Comparison of ENCODE assay signal across 10 cellular contexts in the genomic region with DNA sequence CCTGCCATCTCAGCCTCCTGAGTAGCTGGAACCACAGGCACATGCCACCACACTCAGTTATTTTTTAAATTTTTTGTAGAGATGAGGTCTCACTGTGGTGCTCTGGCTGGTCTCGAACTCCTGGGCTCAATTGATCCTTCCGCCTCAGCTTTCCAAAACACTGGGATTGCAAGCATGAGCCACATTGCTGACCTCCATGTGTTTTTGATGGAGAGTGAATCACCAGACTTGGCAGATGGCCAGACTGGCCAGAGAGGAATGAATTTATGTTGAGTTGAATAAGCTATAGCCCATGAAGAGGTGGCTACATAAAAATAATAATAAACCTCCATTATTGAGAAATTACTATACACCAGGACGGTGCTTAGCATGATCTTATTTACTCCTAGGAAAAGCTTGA.
DNase-seq lines count a peak whose midpoint lies in the region; ATAC-seq and TF ChIP-seq lines count a peak whose summit lies in the region.
"Had no signal": no experiment of that assay in that cellular context is flagged by ENCODE, and none has a peak within 500 bp of the region (broad histone marks: within the 10 kb centered on the region; RNA-seq: fewer than 3 reads in every experiment).

No MANE protein-coding gene starts in this region.

- no peaks in the 10 kb centered on the region for H3K79me1 ChIP-seq in mesendoderm (ENCODE audit: low read length)

- DNase-seq in EH (ENCODE audit: low read depth) (peak; percentile 88), M059J (ENCODE audit: low read depth) (peak; percentile 78), cardiac fibroblast (ENCODE audit: low read depth in 2 of 2) (peak; percentile 90 to 95), mesendoderm (peak; percentile 40), NCI-H1105 (lab: John Stamatoyannopoulos, UW) (no peak), testis (no peak)
- DNase-seq in activated T-cell treated with anti-CD3 and anti-CD28 coated beads, Interleukin-2, amount 50 U/mL, for 4 hours: no peak
- DNase-seq: caudate nucleus had no signal

- intact Hi-C loops in testis (cut with DNase I; ENCODE audit: low total_unique reads): no loop called here

- H3K56ac ChIP-seq in mesendoderm (ENCODE audit: low read length): peak overlapping the region; percentile 58

- no peak overlapping the region for H4K8ac ChIP-seq in mesendoderm (ENCODE audit: low read depth, low read length)

- no peaks in the 10 kb centered on the region for H3K4me1 Mint-ChIP-seq in activated T-cell treated with anti-CD3 and anti-CD28 coated beads, Interleukin-2, amount 50 U/mL, for 4 hours (ENCODE audit: low read depth)

- peak overlapping the region; percentile 63 for H3K4ac ChIP-seq in mesendoderm (ENCODE audit: low read depth, low read length)

- peaks cover 9% of the 10 kb centered on the region for H3K27me3 Mint-ChIP-seq in activated T-cell treated with anti-CD3 and anti-CD28 coated beads, Interleukin-2, amount 50 U/mL, for 4 hours (ENCODE audit: low read depth)

- H3K27me3 ChIP-seq in mesendoderm (ENCODE audit: insufficient read depth, low read length, poor library complexity) (no peaks in the 10 kb centered on the region), testis (no peaks in the 10 kb centered on the region)

- peak overlapping the region; percentile 83 for H3K18ac ChIP-seq in mesendoderm (ENCODE audit: low read length)

- H3K23ac ChIP-seq in mesendoderm (ENCODE audit: low read length): no peak overlapping the region

- no peaks in the 10 kb centered on the region for H3K9me3 Mint-ChIP-seq in activated T-cell treated with anti-CD3 and anti-CD28 coated beads, Interleukin-2, amount 50 U/mL, for 4 hours

- H3K4me3 ChIP-seq in cardiac fibroblast (replicated peaks in 1 of 2; ENCODE audit: low read depth in 2 of 2, low read length in 2 of 2) (no peak overlapping the region), mesendoderm (ENCODE audit: low read length) (no peak overlapping the region), testis (no peak overlapping the region)

- no peaks in the 10 kb centered on the region for H3K9me3 ChIP-seq in testis

- TF ChIP-seq POLR2A in testis (IDR thresholded peaks at IDR 0.05): no peak

- H4K5ac ChIP-seq in mesendoderm (ENCODE audit: low read length): no peak overlapping the region

- peak overlapping the region; percentile 1 for H2BK5ac ChIP-seq in mesendoderm (ENCODE audit: low read length)

- no peaks in the 10 kb centered on the region for H3K36me3 Mint-ChIP-seq in activated T-cell treated with anti-CD3 and anti-CD28 coated beads, Interleukin-2, amount 50 U/mL, for 4 hours (ENCODE audit: insufficient read depth)

- no peak overlapping the region for H2AK5ac ChIP-seq in mesendoderm (ENCODE audit: low read length)

- H3K36me3 ChIP-seq in mesendoderm (ENCODE audit: control insufficient read depth, insufficient read depth, low read length): no peaks in the 10 kb centered on the region
- no peaks in the 10 kb centered on the region for H3K36me3 ChIP-seq in testis (ENCODE audit: low read depth, missing control alignments)

- no CpG with 5 or more reads among the region's 3 CpGs for WGBS in mesendoderm (ENCODE audit: extremely low coverage, insufficient coverage, low lambda C conversion rate)
- WGBS in testis, 2 donors: 90 to 94% methylated on average over 3 of the region's 3 CpGs

- no peak overlapping the region for H3K4me3 Mint-ChIP-seq in activated T-cell treated with anti-CD3 and anti-CD28 coated beads, Interleukin-2, amount 50 U/mL, for 4 hours

- no peak overlapping the region for H2BK15ac ChIP-seq in mesendoderm (replicated peaks; ENCODE audit: low read depth)

- peak overlapping the region; percentile 29 for H3K27ac ChIP-seq in mesendoderm (ENCODE audit: low read depth, low read length)
- H3K27ac ChIP-seq in testis: no peak overlapping the region

- H3K9ac ChIP-seq in mesendoderm (ENCODE audit: low read length): no peak overlapping the region

- H2BK120ac ChIP-seq in mesendoderm (ENCODE audit: low read depth, low read length): peak overlapping the region; percentile 49

- H3K4me1 ChIP-seq in mesendoderm (ENCODE audit: control insufficient read depth, low read depth, low read length) (peaks cover 2% of the 10 kb centered on the region), testis (peaks cover 11% of the 10 kb centered on the region)

- no peak overlapping the region for H3K4me2 ChIP-seq in mesendoderm (ENCODE audit: low read length)

- ATAC-seq in GM18868 (IDR thresholded peaks at IDR 0.05; ENCODE audit: unreplicated experiment): no peak
- ATAC-seq in activated T-cell treated with anti-CD3 and anti-CD28 coated beads, Interleukin-2, amount 50 U/mL, for 4 hours: no peak
- ATAC-seq: Panc1 had no signal

- no peaks in the 10 kb centered on the region for H3K79me2 ChIP-seq in mesendoderm (ENCODE audit: control insufficient read depth, insufficient read depth, low read length)

- TF ChIP-seq CTCF in cardiac fibroblast (IDR thresholded peaks at IDR 0.05; ENCODE audit: low read depth, low read length) (no peak), testis (IDR thresholded peaks at IDR 0.05) (no peak)

Comparison
In these comparisons a context has a peak if more than half of its experiments do, and no peak if none do; other contexts are left out.
1. DNase-seq: peak in EH (single experiment), M059J (single experiment), cardiac fibroblast (2 of 2) and mesendoderm (single experiment); none in NCI-H1105 (single experiment), testis (single experiment) and activated T-cell treated with anti-CD3 and anti-CD28 coated beads, Interleukin-2, amount 50 U/mL, for 4 hours (single experiment).